8 cellular contexts compared by ENCODE assay signal in genomic region chr12:91361864-91362263, GRCh38.
DNase-seq lines count a peak whose midpoint lies in the region; ATAC-seq, FAIRE-seq and TF ChIP-seq lines count a peak whose summit lies in the region.

No MANE protein-coding gene starts in this region.

- TF ChIP-seq CTCF in CD14-positive monocyte (IDR thresholded peaks at IDR 0.05) = peak; percentile 68
- peak; percentile 63 for TF ChIP-seq CTCF in choroid plexus epithelial cell (conservative IDR thresholded peaks at IDR 0.05; ENCODE audit: low read depth, low read length)

- no peak overlapping the region for H3K4me3 ChIP-seq in choroid plexus epithelial cell (ENCODE audit: low read depth, low read length)

- peaks cover 0 to 2% (median 2%) of the 10 kb centered on the region in 3 donors for H3K27me3 Mint-ChIP-seq in CD14-positive monocyte (ENCODE audit: low read depth in 3 of 3)

- H3K9me3 Mint-ChIP-seq in CD14-positive monocyte = no peaks in the 10 kb centered on the region

- H3K4me3 Mint-ChIP-seq in CD14-positive monocyte = no peak overlapping the region

- DNase-seq in CD14-positive monocyte (ENCODE audit: low spot score) (no peak), H54 (ENCODE audit: insufficient read length, low spot score) (peak; percentile 9), NCI-H526 (lab: John Stamatoyannopoulos, UW) (peak; percentile 9 to 76), choroid plexus epithelial cell (ENCODE audit: low read depth) (peak; percentile 75), midbrain (lab: John Stamatoyannopoulos, UW) (peak; percentile 70), NK-92 (lab: John Stamatoyannopoulos, UW; ENCODE audit: unreplicated experiment) (no peak)

- intact Hi-C loops in CD14-positive monocyte (cut with micrococcal nuclease) = no loop called here

- H3K27ac Mint-ChIP-seq in CD14-positive monocyte = no peak overlapping the region

- FAIRE-seq in H54 (lab: Jason Lieb, UNC) = peak; percentile 76

- H3K4me1 Mint-ChIP-seq in CD14-positive monocyte = peaks cover 2% of the 10 kb centered on the region

- ATAC-seq in HG03045 (IDR thresholded peaks at IDR 0.05; ENCODE audit: unreplicated experiment) = no peak
- no peak for ATAC-seq in GM21619 (IDR thresholded peaks at IDR 0.05; ENCODE audit: unreplicated experiment)

- H3K36me3 Mint-ChIP-seq in CD14-positive monocyte = no peaks in the 10 kb centered on the region

- TF ChIP-seq POLR2A in H54 (IDR thresholded peaks at IDR 0.05; ENCODE audit: low read depth, low read length) = no peak

Comparison
In these comparisons a context has a peak if more than half of its experiments do, and no peak if none do; other contexts are left out.
1. DNase-seq: peak in H54 (single experiment), NCI-H526 (2 of 2), choroid plexus epithelial cell (single experiment) and midbrain (single experiment); none in CD14-positive monocyte (single experiment) and NK-92 (single experiment).